1 cellular context compared by ENCODE assay signal in genomic region chr7:128831178-128831993, GRCh38.
TF ChIP-seq lines count a peak whose summit lies in the region.

No MANE protein-coding gene starts in this region.

TF ChIP-seq in K562, 482 proteins besides CTCF, POLR2A, EP300 and RAD21 (continues in another document):
- TF ChIP-seq PYGO2 (tag; IDR thresholded peaks at IDR 0.05) (no peak), SP1 (CRISPR knock-in tag; IDR thresholded peaks at IDR 0.05) (no peak; the same call in 1 of the 2 replicates), ZNF232 (CRISPR knock-in tag; IDR thresholded peaks at IDR 0.05) (no peak), HINFP (tag; conservative IDR thresholded peaks at IDR 0.05; ENCODE audit: low read depth) (no peak), OTX1 (CRISPR knock-in tag; IDR thresholded peaks at IDR 0.05) (0 out of 2 replicates have a peak, but pooled peaks have one; percentile 24), PCBP1 (IDR thresholded peaks at IDR 0.05; ENCODE audit: low read depth, low read length, poor library complexity, severe bottlenecking) (peak; percentile 17), ERF (CRISPR knock-in tag; IDR thresholded peaks at IDR 0.05) (peak; percentile 91), SAFB2 (IDR thresholded peaks at IDR 0.05; ENCODE audit: borderline replicate concordance, low read depth, low read length, severe bottlenecking) (no peak), CCNT2 (IDR thresholded peaks at IDR 0.05; ENCODE audit: borderline replicate concordance, extremely low read depth, insufficient read length, low read depth, low read length) (peak; percentile 67), MBD2 (IDR thresholded peaks at IDR 0.05; ENCODE audit: borderline replicate concordance, low read depth) (peak; percentile 81), ZBTB9 (CRISPR knock-in tag; IDR thresholded peaks at IDR 0.05) (peak; percentile 62; the same call in 1 of the 2 replicates), ELK3 (CRISPR knock-in tag; IDR thresholded peaks at IDR 0.05) (no peak), PPARD (CRISPR knock-in tag; IDR thresholded peaks at IDR 0.05) (no peak), SUPT5H (IDR thresholded peaks at IDR 0.05) (peak; percentile 93), ATF7 (IDR thresholded peaks at IDR 0.05) (0 out of 2 replicates have a peak, but pooled peaks have one; percentile 13), POU5F1 (IDR thresholded peaks at IDR 0.05; ENCODE audit: borderline replicate concordance, low read depth, low read length, partially characterized antibody) (no peak), CBX3 (IDR thresholded peaks at IDR 0.05; ENCODE audit: borderline replicate concordance in 1 of 2, low read length in 2 of 2) (peak in 1 of 2 experiments; percentile 21; a peak in 1 of 3 replicates), HMBOX1 (IDR thresholded peaks at IDR 0.05) (no peak), ZNF165 (CRISPR knock-in tag; IDR thresholded peaks at IDR 0.05; ENCODE audit: borderline replicate concordance) (no peak), DPF2 (IDR thresholded peaks at IDR 0.05) (no peak), ZNF318 (IDR thresholded peaks at IDR 0.05; ENCODE audit: borderline replicate concordance in 1 of 2, low read depth in 1 of 2) (no peak), NKRF (IDR thresholded peaks at IDR 0.05; ENCODE audit: borderline replicate concordance) (peak; percentile 71), HDAC3 (IDR thresholded peaks at IDR 0.05; ENCODE audit: borderline replicate concordance, partially characterized antibody) (no peak), DEAF1 (CRISPR knock-in tag; IDR thresholded peaks at IDR 0.05) (no peak), THRA (IDR thresholded peaks at IDR 0.05) (no peak), ZBED1 (IDR thresholded peaks at IDR 0.05) (no peak), ETS2 (tag; IDR thresholded peaks at IDR 0.05; ENCODE audit: borderline replicate concordance, poor library complexity, severe bottlenecking) (no peak), ADNP (tag; IDR thresholded peaks at IDR 0.05) (no peak), PRPF4 (IDR thresholded peaks at IDR 0.05; ENCODE audit: insufficient read depth, low read depth, low read length, poor library complexity, severe bottlenecking) (no peak), NR2C1 (IDR thresholded peaks at IDR 0.05) (peak; percentile 12; the same call in 1 of the 2 replicates), NR2C1 (tag; IDR thresholded peaks at IDR 0.05) (no peak), IRF9 (tag; IDR thresholded peaks at IDR 0.05) (no peak), ZNF384 (IDR thresholded peaks at IDR 0.05; ENCODE audit: low read depth, low read length) (0 out of 2 replicates have a peak, but pooled peaks have one; percentile 4), NCOA2 (IDR thresholded peaks at IDR 0.05; ENCODE audit: partially characterized antibody in 2 of 2) (no peak), GTF2E2 (tag; IDR thresholded peaks at IDR 0.05) (peak; percentile 74), CREB1 (IDR thresholded peaks at IDR 0.05) (peak; percentile 58; the same call in 1 of the 2 replicates), CREB1 (CRISPR knock-in tag; IDR thresholded peaks at IDR 0.05) (peak; percentile 36; the same call in 1 of the 2 replicates), ZC3H11A (IDR thresholded peaks at IDR 0.05; ENCODE audit: low read depth, low read length) (no peak), MAX (CRISPR knock-in tag; IDR thresholded peaks at IDR 0.05) (peak; percentile 85)
